ENCODE assay signal across 1 cellular context in genomic region chr14:53035796-53036195, GRCh38.
TF ChIP-seq lines count a peak whose summit lies in the region.

No MANE protein-coding gene starts in this region.

TF ChIP-seq in WTC11, 78 proteins besides CTCF, POLR2A, EP300 and RAD21 (continued from another document):
- TF ChIP-seq ATF2 (CRISPR knock-in tag; IDR thresholded peaks at IDR 0.05; ENCODE audit: borderline replicate concordance, low read depth) (no peak), ZNF121 (CRISPR knock-in tag; IDR thresholded peaks at IDR 0.05) (no peak), MLX (CRISPR knock-in tag; IDR thresholded peaks at IDR 0.05) (no peak), ETV6 (CRISPR knock-in tag; IDR thresholded peaks at IDR 0.05) (no peak), SMAD3 (CRISPR knock-in tag; IDR thresholded peaks at IDR 0.05; ENCODE audit: borderline replicate concordance) (no peak), TP53 (CRISPR knock-in tag; IDR thresholded peaks at IDR 0.05) (no peak), ZNF512 (CRISPR knock-in tag; IDR thresholded peaks at IDR 0.05; ENCODE audit: borderline replicate concordance) (no peak), USF2 (CRISPR knock-in tag; IDR thresholded peaks at IDR 0.05) (no peak), HMGA2 (CRISPR knock-in tag; IDR thresholded peaks at IDR 0.05) (no peak), STAT6 (CRISPR knock-in tag; conservative IDR thresholded peaks at IDR 0.05; ENCODE audit: low read depth) (no peak), ZNF317 (CRISPR knock-in tag; IDR thresholded peaks at IDR 0.05; ENCODE audit: borderline replicate concordance, low read depth) (no peak), ZNF281 (CRISPR knock-in tag; IDR thresholded peaks at IDR 0.05) (no peak), ZNF425 (CRISPR knock-in tag; conservative IDR thresholded peaks at IDR 0.05) (no peak), TEAD4 (CRISPR knock-in tag; IDR thresholded peaks at IDR 0.05) (no peak), FOXJ3 (CRISPR knock-in tag; IDR thresholded peaks at IDR 0.05; ENCODE audit: borderline replicate concordance) (no peak), ATF1 (CRISPR knock-in tag; IDR thresholded peaks at IDR 0.05) (no peak)
